In genomic region chr9:87324613-87325194, GRCh38 we compare ENCODE assay signal across 9 cellular contexts.
DNase-seq lines count a peak whose midpoint lies in the region; ATAC-seq, FAIRE-seq and TF ChIP-seq lines count a peak whose summit lies in the region.
"Had no signal": no experiment of that assay in that cellular context is flagged by ENCODE, and none has a peak within 500 bp of the region (broad histone marks: within the 10 kb centered on the region; RNA-seq: fewer than 3 reads in every experiment).

No MANE protein-coding gene starts in this region.

- H3K27me3 ChIP-seq in naive thymus-derived CD4-positive, alpha-beta T cell (ENCODE audit: control insufficient read depth in 2 of 2, insufficient read depth in 2 of 2, low read length in 2 of 2) = no peaks in the 10 kb centered on the region

- DNase-seq in SIG-M5 treated with dmso at 0.1 percent for 504 hours (lab: John Stamatoyannopoulos, UW; ENCODE audit: unreplicated experiment) (peak; percentile 26), SIG-M5 (lab: John Stamatoyannopoulos, UW) (no peak), HTR-8/SVneo (ENCODE audit: insufficient read length, low spot score) (peak; percentile 23), RPMI8226 (peak; percentile 24), epithelial cell of esophagus (ENCODE audit: low read depth) (peak; percentile 62), retina (no peak), activated T-cell treated with anti-CD3 and anti-CD28 coated beads for 4 hours (no peak)
- peak in 6 of 9 donors; percentile 10 to 41 (median 26) for DNase-seq in naive thymus-derived CD4-positive, alpha-beta T cell

- no peak overlapping the region for H3K27ac Mint-ChIP-seq in naive thymus-derived CD4-positive, alpha-beta T cell
- H3K27ac Mint-ChIP-seq: activated naive CD4-positive, alpha-beta T cell treated with anti-CD3 and anti-CD28 coated beads, Interleukin-2, amount 50 U/mL, for 24 hours had no signal

- no peak for FAIRE-seq in HTR-8/SVneo (lab: Jason Lieb, UNC)

- CTCF ChIA-PET in naive thymus-derived CD4-positive, alpha-beta T cell (lab: Charles Lee) = interaction anchor here (0.7 to 1.1 kb wide), 3 partner anchors 375 to 911 kb away, joined by 3 to 4 read pairs (median 3); no protein-coding TSS in a partner anchor

- H3K9me3 Mint-ChIP-seq in naive thymus-derived CD4-positive, alpha-beta T cell = peaks cover 0 to under 1% (median 0%) of the 10 kb centered on the region in 11 donors
- H3K9me3 Mint-ChIP-seq: activated naive CD4-positive, alpha-beta T cell treated with anti-CD3 and anti-CD28 coated beads, Interleukin-2, amount 50 U/mL, for 24 hours had no signal

- H3K4me1 Mint-ChIP-seq in naive thymus-derived CD4-positive, alpha-beta T cell = peaks cover 0 to 1% (median 0%) of the 10 kb centered on the region in 7 donors
- H3K4me1 Mint-ChIP-seq: activated naive CD4-positive, alpha-beta T cell treated with anti-CD3 and anti-CD28 coated beads, Interleukin-2, amount 50 U/mL, for 24 hours had no signal

- peak; percentile 69 for TF ChIP-seq CTCF in epithelial cell of esophagus (IDR thresholded peaks at IDR 0.05; ENCODE audit: insufficient read depth, low read depth, low read length, missing control alignments)

- POLR2A ChIA-PET in naive thymus-derived CD4-positive, alpha-beta T cell (lab: Charles Lee) = no interaction called here

- H3K4me1 ChIP-seq in naive thymus-derived CD4-positive, alpha-beta T cell (ENCODE audit: control insufficient read depth in 2 of 2, insufficient read depth in 2 of 2, low read length in 2 of 2) = no peaks in the 10 kb centered on the region

- H3K4me3 ChIP-seq in epithelial cell of esophagus (ENCODE audit: low read length) = no peak overlapping the region
- H3K4me3 ChIP-seq in naive thymus-derived CD4-positive, alpha-beta T cell (ENCODE audit: low read length) = no peak overlapping the region

- peak; percentile 48 for ATAC-seq in naive thymus-derived CD4-positive, alpha-beta T cell

- H3K9me3 ChIP-seq in naive thymus-derived CD4-positive, alpha-beta T cell (ENCODE audit: control insufficient read depth in 2 of 3, low read length in 3 of 3) = no peaks in the 10 kb centered on the region

- no peaks in the 10 kb centered on the region for H3K36me3 ChIP-seq in naive thymus-derived CD4-positive, alpha-beta T cell (ENCODE audit: control insufficient read depth in 2 of 3, insufficient read depth in 3 of 3, low read length in 3 of 3)

- H3K36me3 Mint-ChIP-seq in naive thymus-derived CD4-positive, alpha-beta T cell = no peaks in the 10 kb centered on the region
- H3K36me3 Mint-ChIP-seq: activated naive CD4-positive, alpha-beta T cell treated with anti-CD3 and anti-CD28 coated beads, Interleukin-2, amount 50 U/mL, for 24 hours had no signal

- no peak overlapping the region for H3K27ac ChIP-seq in naive thymus-derived CD4-positive, alpha-beta T cell (ENCODE audit: low read depth, low read length)

- intact Hi-C loops in naive thymus-derived CD4-positive, alpha-beta T cell (cut with micrococcal nuclease) = loop anchor here (1.0 to 10.0 kb wide), 7 partner anchors 376 to 1510 kb away; no protein-coding TSS in a partner anchor

- H3K4me3 Mint-ChIP-seq in naive thymus-derived CD4-positive, alpha-beta T cell = no peak overlapping the region
- H3K4me3 Mint-ChIP-seq: activated naive CD4-positive, alpha-beta T cell treated with anti-CD3 and anti-CD28 coated beads, Interleukin-2, amount 50 U/mL, for 24 hours had no signal

- H3K27me3 Mint-ChIP-seq in naive thymus-derived CD4-positive, alpha-beta T cell = peaks cover 0 to 19% (median 12%) of the 10 kb centered on the region in 5 donors

Comparison
In these comparisons a context has a peak if more than half of its experiments do, and no peak if none do; other contexts are left out.
1. DNase-seq: peak in SIG-M5 treated with dmso at 0.1 percent for 504 hours (single experiment), HTR-8/SVneo (single experiment), RPMI8226 (single experiment), epithelial cell of esophagus (single experiment) and naive thymus-derived CD4-positive, alpha-beta T cell (6 of 9); none in SIG-M5 (single experiment), retina (single experiment) and activated T-cell treated with anti-CD3 and anti-CD28 coated beads for 4 hours (single experiment).